8 cellular contexts compared by ENCODE assay signal in the genomic region with DNA sequence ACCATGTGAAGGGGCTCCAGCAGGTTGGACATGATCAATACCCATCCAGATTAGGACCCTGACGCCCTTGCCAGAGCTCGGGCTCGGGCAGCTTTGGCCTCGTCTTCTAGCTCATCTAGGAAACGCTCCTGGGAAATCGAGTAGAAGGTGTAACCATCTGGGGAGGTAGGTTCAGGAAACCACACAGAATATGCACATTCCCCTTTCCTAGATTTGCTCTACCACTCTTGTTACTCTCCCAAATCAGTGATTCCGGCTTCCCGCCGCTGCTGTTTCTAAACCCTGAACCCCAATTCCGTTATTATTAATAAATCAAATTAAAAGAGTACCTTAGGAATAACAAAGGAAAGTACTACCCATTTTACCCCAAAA. TPM values are rescaled to one million over a fixed set of nuclear protein-coding genes. Genes with fewer than 3 reads are reported as not detected.
DNase-seq lines count a peak whose midpoint lies in the region; ATAC-seq and TF ChIP-seq lines count a peak whose summit lies in the region.

No MANE protein-coding gene starts in this region.

- peak overlapping the region; percentile 98 for H4K8ac ChIP-seq in trophoblast cell (ENCODE audit: low read depth, low read length)

- intact Hi-C loops in esophagus squamous epithelium (cut with DNase I) = no loop called here

- H3K14ac ChIP-seq in trophoblast cell (ENCODE audit: low read length) = no peak overlapping the region

- in situ Hi-C loops in GM13976 (cut with MboI; ENCODE audit: low sequenced_read_pairs, unreplicated experiment) = no loop called here

- TF ChIP-seq CTCF in DND-41 (IDR thresholded peaks at IDR 0.05; ENCODE audit: borderline replicate concordance, extremely low read depth, low read length, poor library complexity, severe bottlenecking) (no peak), Peyer's patch (IDR thresholded peaks at IDR 0.05) (no peak), esophagus squamous epithelium (IDR thresholded peaks at IDR 0.05) (no peak), GM13976 (IDR thresholded peaks at IDR 0.05; ENCODE audit: borderline replicate concordance, control extremely low read depth, extremely low read depth, insufficient read depth, missing control alignments) (no peak)

- H3K27ac ChIP-seq in DND-41 (ENCODE audit: low read length) (peak overlapping the region; percentile 75), Peyer's patch (peak overlapping the region; percentile 68 to 93 (median 78)), esophagus squamous epithelium (peak overlapping the region; percentile 84 to 90 (median 88)), trophoblast cell (ENCODE audit: low read depth, low read length) (no peak overlapping the region)

- H3K9me3 ChIP-seq in DND-41 (ENCODE audit: insufficient read depth, low read length, severe bottlenecking) (no peaks in the 10 kb centered on the region), Peyer's patch (no peaks in the 10 kb centered on the region), esophagus squamous epithelium (no peaks in the 10 kb centered on the region), trophoblast cell (ENCODE audit: insufficient read depth, low read depth, low read length) (no peaks in the 10 kb centered on the region)

- H3K9ac ChIP-seq in DND-41 (ENCODE audit: low read depth, low read length) = peak overlapping the region; percentile 78
- H3K9ac ChIP-seq in trophoblast cell (ENCODE audit: low read length) = peak overlapping the region; percentile 98

- DNase-seq in DND-41 = no peak
- DNase-seq in Peyer's patch = peak in 1 of 3 donors; percentile 42
- DNase-seq in esophagus squamous epithelium (lab: John Stamatoyannopoulos, UW) = no peak
- no peak for DNase-seq in trophoblast cell
- DNase-seq in GM13976 (ENCODE audit: low spot score) = no peak
- DNase-seq in stimulated activated CD4-positive, alpha-beta T cell treated with anti-CD3 and anti-CD28 coated beads, Interleukin-2, amount 100 ng/mL, for 48 hours = no peak

- H3K79me2 ChIP-seq in DND-41 (ENCODE audit: insufficient read depth, low read length) (peaks cover 19% of the 10 kb centered on the region), trophoblast cell (ENCODE audit: control insufficient read depth, insufficient read depth, low read length, poor library complexity) (peaks cover 3% of the 10 kb centered on the region)

- H4K20me1 ChIP-seq in DND-41 (ENCODE audit: insufficient read depth, low read length) = no peaks in the 10 kb centered on the region

- H2BK12ac ChIP-seq in trophoblast cell (ENCODE audit: low read length) = no peak overlapping the region

- peak overlapping the region; percentile 91 for H3K4me2 ChIP-seq in DND-41 (ENCODE audit: insufficient read depth, low read length)
- peak overlapping the region; percentile 57 for H3K4me2 ChIP-seq in trophoblast cell (ENCODE audit: low read length)

- H3K27me3 ChIP-seq in DND-41 (ENCODE audit: insufficient read depth, low read length, poor library complexity) (no peaks in the 10 kb centered on the region), Peyer's patch (no peaks in the 10 kb centered on the region), esophagus squamous epithelium (no peaks in the 10 kb centered on the region), trophoblast cell (ENCODE audit: insufficient read depth, low read length) (no peaks in the 10 kb centered on the region)

- H3K18ac ChIP-seq in trophoblast cell (ENCODE audit: low read length) = no peak overlapping the region

- H3K36me3 ChIP-seq in DND-41 (ENCODE audit: insufficient read depth, low read length) = peaks cover 14% of the 10 kb centered on the region
- peaks cover 0 to 5% (median 0%) of the 10 kb centered on the region in 3 donors for H3K36me3 ChIP-seq in Peyer's patch
- H3K36me3 ChIP-seq in esophagus squamous epithelium = peaks cover 0 to 22% (median 5%) of the 10 kb centered on the region in 3 donors
- peaks cover 9 to 10% of the 10 kb centered on the region in 2 experiments for H3K36me3 ChIP-seq in trophoblast cell (ENCODE audit: control insufficient read depth in 1 of 2, insufficient read depth in 2 of 2, low read length in 2 of 2)

- no peak for ATAC-seq in DND-41 (ENCODE audit: insufficient read depth, low read depth)
- no peak for ATAC-seq in GM18867 (IDR thresholded peaks at IDR 0.05; ENCODE audit: unreplicated experiment)
- no peak for ATAC-seq in GM19397 (IDR thresholded peaks at IDR 0.05; ENCODE audit: unreplicated experiment)

- peak overlapping the region; percentile 44 for H2AK5ac ChIP-seq in trophoblast cell (ENCODE audit: low read length)

- TF ChIP-seq POLR2A in Peyer's patch (IDR thresholded peaks at IDR 0.05) = no peak
- TF ChIP-seq POLR2A in esophagus squamous epithelium (IDR thresholded peaks at IDR 0.05) = no peak

- no peak overlapping the region for H4K12ac ChIP-seq in trophoblast cell (ENCODE audit: low read depth, low read length)

- H3K4me1 ChIP-seq in DND-41 (ENCODE audit: insufficient read depth, low read length) = peaks cover 27% of the 10 kb centered on the region
- peaks cover 0 to 29% (median 2%) of the 10 kb centered on the region in 4 donors for H3K4me1 ChIP-seq in Peyer's patch
- H3K4me1 ChIP-seq in esophagus squamous epithelium = peaks cover 29 to 40% (median 29%) of the 10 kb centered on the region in 3 donors
- peaks cover 4 to 9% of the 10 kb centered on the region in 2 experiments for H3K4me1 ChIP-seq in trophoblast cell (ENCODE audit: control insufficient read depth in 1 of 2, insufficient read depth in 2 of 2, low read length in 2 of 2)

- peak overlapping the region; percentile 82 for H3K4ac ChIP-seq in trophoblast cell (ENCODE audit: low read depth, low read length)

- H3K79me1 ChIP-seq in trophoblast cell (ENCODE audit: low read length) = peaks cover 2% of the 10 kb centered on the region

- H3K4me3 ChIP-seq in DND-41 (ENCODE audit: low read depth in 1 of 2, low read length in 2 of 2) (peak overlapping the region; percentile 82 to 98), Peyer's patch (peak overlapping the region; percentile 66 to 96 (median 84)), esophagus squamous epithelium (peak overlapping the region; percentile 73 to 92 (median 84)), trophoblast cell (ENCODE audit: low read depth, low read length) (peak overlapping the region; percentile 97)

- WGBS in esophagus squamous epithelium, 2 donors = 15% methylated on average over 8 to 10 of the region's 10 CpGs
- no CpG with 5 or more reads among the region's 10 CpGs for WGBS in trophoblast cell (ENCODE audit: extremely low coverage, insufficient coverage, insufficient read length)

- H4K91ac ChIP-seq in trophoblast cell (ENCODE audit: low read depth, low read length) = peak overlapping the region; percentile 71

- H2AFZ ChIP-seq in DND-41 (ENCODE audit: low read depth, low read length) (peak overlapping the region; percentile 98), trophoblast cell (ENCODE audit: insufficient read depth, low read length, poor library complexity) (no peak overlapping the region)

- no peak overlapping the region for H3K23ac ChIP-seq in trophoblast cell (ENCODE audit: low read length)

- no peak overlapping the region for H2BK120ac ChIP-seq in trophoblast cell (ENCODE audit: insufficient read depth, low read length, poor library complexity)

- H2BK5ac ChIP-seq in trophoblast cell (ENCODE audit: low read depth, low read length, poor library complexity) = no peak overlapping the region

RNA-seq across cellular contexts. Expression of gene COA3, which starts 0.5 kb away (rescaled TPM):
- total RNA-seq in Peyer's patch (100 to 1,000 TPM in 3 of 4 donors, 10 to 100 TPM in 1; 68.5 to 156 (median 139) TPM), esophagus squamous epithelium (100 to 1,000 TPM in 1 of 4 donors, 10 to 100 TPM in 3; 76.4 to 101 (median 94.8) TPM)
- polyA plus RNA-seq in trophoblast cell (2013) = 57.8 and 61.4 TPM in 2 replicates

RNA-seq across cellular contexts. Expression of gene CNTD1, which starts 0.7 kb away (rescaled TPM):
- total RNA-seq in Peyer's patch = not detected
- total RNA-seq in esophagus squamous epithelium = not detected
- 0.14 and 0.25 TPM in 2 replicates for polyA plus RNA-seq in trophoblast cell (2013)

RNA-seq across cellular contexts. Expression of gene WNK4, which starts 17.6 kb away (rescaled TPM):
- 10 to 100 TPM in 3 of 4 donors, 1 to 10 TPM in 1; 7.2 to 56.0 (median 28.7) TPM for total RNA-seq in Peyer's patch
- 10 to 100 TPM in 1 of 4 donors, 1 to 10 TPM in 1, under 1 TPM in 2; 0.40 to 14.7 (median 3.9) TPM for total RNA-seq in esophagus squamous epithelium
- polyA plus RNA-seq in trophoblast cell (2013) = 1.7 and 1.9 TPM in 2 replicates

RNA-seq across cellular contexts. Expression of gene VPS25, which starts 24.7 kb away (rescaled TPM):
- total RNA-seq in Peyer's patch (10 to 100 TPM; 34.7 to 82.1 (median 67.5) TPM), esophagus squamous epithelium (10 to 100 TPM; 78.6 to 93.6 (median 83.0) TPM)
- polyA plus RNA-seq in trophoblast cell (2013) = 66.3 and 72.1 TPM in 2 replicates

RNA-seq across cellular contexts. Expression of gene BECN1, which starts 26.1 kb away (rescaled TPM):
- total RNA-seq in Peyer's patch (100 to 1,000 TPM in 3 of 4 donors, 10 to 100 TPM in 1; 81.6 to 171 (median 122) TPM), esophagus squamous epithelium (100 to 1,000 TPM in 1 of 4 donors, 10 to 100 TPM in 3; 81.5 to 100 (median 84.5) TPM)
- 34.2 and 37.0 TPM in 2 replicates for polyA plus RNA-seq in trophoblast cell (2013)
